21 cellular contexts compared by ENCODE assay signal in genomic region chrX:135975421-135975820, GRCh38.
"Had no signal": no experiment of that assay in that cellular context is flagged by ENCODE, and none has a peak within 500 bp of the region (broad histone marks: within the 10 kb centered on the region; RNA-seq: fewer than 3 reads in every experiment).

No MANE protein-coding gene starts in this region.

- H3K27ac ChIP-seq: hepatocyte, pancreas, prostate gland, right lobe of liver had no signal

- H2AFZ ChIP-seq: hepatocyte had no signal

- H3K4me1 ChIP-seq: prostate gland had no signal

- H3K27me3 Mint-ChIP-seq: effector memory CD8-positive, alpha-beta T cell; stimulated activated naive B cell treated with anti-CD40 and anti-IgM and Interleukin-4, amounts not matched to agents 10 μg/mL and 1 μg/mL and 100 μg/mL, for 72 hours; stimulated activated naive CD8-positive, alpha-beta T cell treated with anti-CD3 and anti-CD28 coated beads, Interleukin-15, amount 100 ng/mL, for 72 hours had no signal

- H3K27ac Mint-ChIP-seq: stimulated activated naive B cell treated with anti-CD40 and anti-IgM and Interleukin-4, amounts not matched to agents 10 μg/mL and 1 μg/mL and 100 μg/mL, for 72 hours; stimulated activated naive CD8-positive, alpha-beta T cell treated with anti-CD3 and anti-CD28 coated beads, Interleukin-15, amount 100 ng/mL, for 72 hours had no signal

- H3K9me3 Mint-ChIP-seq: effector memory CD8-positive, alpha-beta T cell; stimulated activated naive B cell treated with anti-CD40 and anti-IgM and Interleukin-4, amounts not matched to agents 10 μg/mL and 1 μg/mL and 100 μg/mL, for 72 hours; stimulated activated naive CD8-positive, alpha-beta T cell treated with anti-CD3 and anti-CD28 coated beads, Interleukin-15, amount 100 ng/mL, for 72 hours had no signal

- H3K9me3 ChIP-seq: esophagus squamous epithelium, pancreas, prostate gland, right lobe of liver, thoracic aorta, transverse colon had no signal

- FAIRE-seq: kidney, pancreas had no signal

- ATAC-seq: effector memory CD8-positive, alpha-beta T cell; left cardiac atrium; left ventricle myocardium superior; pancreas; right lobe of liver; stimulated activated naive B cell treated with anti-CD40 and anti-IgM and Interleukin-4, amounts not matched to agents 10 μg/mL and 1 μg/mL and 100 μg/mL, for 72 hours; stimulated activated naive CD8-positive, alpha-beta T cell treated with anti-CD3 and anti-CD28 coated beads, Interleukin-15, amount 100 ng/mL, for 72 hours had no signal

- H3K36me3 Mint-ChIP-seq: naive B cell had no signal

- H3K4me3 ChIP-seq: hepatocyte, lung, right lobe of liver had no signal

- DNase-seq: effector memory CD8-positive, alpha-beta T cell; esophagus squamous epithelium; foreskin fibroblast; head of caudate nucleus; kidney; left cardiac atrium; left ventricle myocardium superior; mesendoderm; naive B cell; occipital lobe; pancreas; retina; right lobe of liver; stimulated activated CD4-positive, alpha-beta T cell treated with anti-CD3 and anti-CD28 coated beads, Interleukin-4, amount 100 ng/mL, for 24 hours; stimulated activated naive B cell treated with anti-CD40 and anti-IgM and Interleukin-4, amounts not matched to agents 10 μg/mL and 1 μg/mL and 100 μg/mL, for 72 hours; stimulated activated naive CD8-positive, alpha-beta T cell treated with anti-CD3 and anti-CD28 coated beads, Interleukin-15, amount 100 ng/mL, for 72 hours; transverse colon had no signal

- H3K36me3 ChIP-seq: esophagus squamous epithelium, pancreas, prostate gland, right lobe of liver, thoracic aorta, transverse colon had no signal

- H3K27me3 ChIP-seq: esophagus squamous epithelium, hepatocyte, right lobe of liver, transverse colon had no signal
